Comparison of ENCODE assay signal across 8 cellular contexts in genomic region chr16:2904922-2905240, GRCh38. TPM values are rescaled to one million over a fixed set of nuclear protein-coding genes. Genes with fewer than 3 reads are reported as not detected.
A peak's percentile ranks its signal among the peaks of the same experiment; 100 is the strongest.
DNase-seq lines count a peak whose midpoint lies in the region; ATAC-seq and TF ChIP-seq lines count a peak whose summit lies in the region.

No MANE protein-coding gene starts in this region.

- no peaks in the 10 kb centered on the region for H3K36me3 ChIP-seq in upper lobe of left lung

- intact Hi-C loops in lower leg skin (cut with DNase I; ENCODE audit: low total_unique reads), result no loop called here

- peak overlapping the region; percentile 86 to 95 (median 92) for H3K27ac ChIP-seq in upper lobe of left lung

- ATAC-seq in HG03521 (IDR thresholded peaks at IDR 0.05; ENCODE audit: unreplicated experiment), result peak; percentile 2
- no peak for ATAC-seq in upper lobe of left lung (ENCODE audit: low FRiP score in 2 of 2)

- 0% methylated on average over 19 to 32 of the region's 32 CpGs for WGBS in lower leg skin, 2 donors
- WGBS in upper lobe of left lung, 2 donors, result 0 to 1% methylated on average over 8 to 28 of the region's 32 CpGs

- TF ChIP-seq POLR2A in lower leg skin (IDR thresholded peaks at IDR 0.05) (no peak), upper lobe of left lung (IDR thresholded peaks at IDR 0.05) (no peak)

- DNase-seq in NCI-H146 (lab: John Stamatoyannopoulos, UW) (peak; percentile 67), NCI-H146 treated with DMSO at 0.1 percent for 48 hours (lab: John Stamatoyannopoulos, UW; ENCODE audit: unreplicated experiment) (no peak), astrocyte of the cerebellum (ENCODE audit: low read depth) (no peak), lower leg skin (ENCODE audit: low spot score in 2 of 2) (peak in 1 of 2 donors; percentile 90), upper lobe of left lung (no peak), A172 (ENCODE audit: low spot score) (no peak), NOMO-1 treated with DMSO at 0.1 percent for 48 hours (lab: John Stamatoyannopoulos, UW; ENCODE audit: unreplicated experiment) (no peak)

- H3K4me1 ChIP-seq in upper lobe of left lung, result peaks cover 12 to 26% (median 15%) of the 10 kb centered on the region in 4 donors

- peak overlapping the region; percentile 76 for H3K4me3 ChIP-seq in astrocyte of the cerebellum (ENCODE audit: low read depth, low read length)
- peak overlapping the region; percentile 76 for H3K4me3 ChIP-seq in lower leg skin (ENCODE audit: low read depth, poor library complexity, severe bottlenecking)
- H3K4me3 ChIP-seq in upper lobe of left lung, result peak overlapping the region; percentile 62 to 88 (median 86)

- H3K27me3 ChIP-seq in upper lobe of left lung, result no peaks in the 10 kb centered on the region

- no peaks in the 10 kb centered on the region for H3K9me3 ChIP-seq in upper lobe of left lung

- TF ChIP-seq CTCF in astrocyte of the cerebellum (IDR thresholded peaks at IDR 0.05; ENCODE audit: low read depth, low read length, missing control alignments) (no peak), lower leg skin (IDR thresholded peaks at IDR 0.05) (no peak), upper lobe of left lung (IDR thresholded peaks at IDR 0.05) (no peak)

- no peak for TF ChIP-seq EP300 in upper lobe of left lung (IDR thresholded peaks at IDR 0.05)

- in situ Hi-C loops in astrocyte of the cerebellum (cut with HindIII; ENCODE audit: low sequenced_read_pairs), result no loop called here

RNA-seq across cellular contexts. Expression of gene FLYWCH1, which starts 6.8 kb away (rescaled TPM):
- total RNA-seq in lower leg skin (10 to 100 TPM; 36.9 to 61.4 (median 46.0) TPM), upper lobe of left lung (100 to 1,000 TPM in 1 of 6 donors, 10 to 100 TPM in 5; 19.3 to 162 (median 43.4) TPM)
- 41.3 and 41.6 TPM in 2 replicates for total RNA-seq in A172 (2014; rRNA removed; shearing (Covaris generic))

RNA-seq across cellular contexts. Expression of gene FLYWCH2, which starts 21.9 kb away (rescaled TPM):
- total RNA-seq in lower leg skin (10 to 100 TPM; 36.4 to 44.6 (median 40.3) TPM), upper lobe of left lung (10 to 100 TPM; 31.2 to 70.1 (median 39.7) TPM)
- total RNA-seq in A172 (2014; rRNA removed; shearing (Covaris generic)), result 66.3 and 88.4 TPM in 2 replicates

RNA-seq across cellular contexts. Expression of gene PRSS22, which starts 46.9 kb away (rescaled TPM):
- total RNA-seq in lower leg skin (1 to 10 TPM; 2.3 to 6.7 (median 4.6) TPM), upper lobe of left lung (10 to 100 TPM in 5 of 6 donors, 1 to 10 TPM in 1; 9.3 to 24.8 (median 16.6) TPM)
- total RNA-seq in A172 (2014; rRNA removed; shearing (Covaris generic)), result not detected in 2 replicates

RNA-seq across cellular contexts. Expression of gene KREMEN2, which starts 59.2 kb away (rescaled TPM):
- 1 to 10 TPM; 1.9 to 3.8 (median 2.5) TPM for total RNA-seq in lower leg skin
- total RNA-seq in upper lobe of left lung, result not detected
- 1.7 and 3.5 TPM in 2 replicates for total RNA-seq in A172 (2014; rRNA removed; shearing (Covaris generic))
